Comparison of ENCODE assay signal across 8 cellular contexts in the genomic region with DNA sequence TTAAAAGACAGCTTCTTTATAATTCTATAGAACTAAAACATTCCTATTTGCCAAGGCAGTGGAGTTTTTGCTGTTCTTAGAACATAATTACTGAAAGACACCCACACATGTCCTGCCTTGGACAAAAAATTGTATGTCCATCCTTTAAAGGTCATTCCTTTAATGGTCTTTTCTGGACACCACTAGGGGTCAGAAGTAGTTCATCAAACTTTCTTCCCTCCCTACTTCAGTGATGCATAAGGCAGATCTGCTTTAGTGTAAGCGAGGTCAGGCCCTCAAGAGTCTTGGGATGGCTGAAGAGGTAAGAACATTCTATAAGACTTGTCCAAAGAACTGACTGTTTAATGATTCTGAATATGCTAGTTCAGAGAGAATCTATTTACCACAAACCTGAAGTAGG. TPM values are rescaled to one million over a fixed set of nuclear protein-coding genes. Genes with fewer than 3 reads are reported as not detected.
A peak's percentile ranks its signal among the peaks of the same experiment; 100 is the strongest.
DNase-seq lines count a peak whose midpoint lies in the region; ATAC-seq and TF ChIP-seq lines count a peak whose summit lies in the region.

No MANE protein-coding gene starts in this region.

- H3K4me1 Mint-ChIP-seq in type B pancreatic cell (ENCODE audit: unreplicated experiment), result no peaks in the 10 kb centered on the region

- H3K27me3 Mint-ChIP-seq in type B pancreatic cell, result peaks cover under 1% of the 10 kb centered on the region

- peak; percentile 83 for ATAC-seq in HG02885 (IDR thresholded peaks at IDR 0.05; ENCODE audit: poor library complexity, unreplicated experiment)

- H3K27ac Mint-ChIP-seq in type B pancreatic cell, result no peak overlapping the region

- H3K9me3 Mint-ChIP-seq in type B pancreatic cell, result no peaks in the 10 kb centered on the region

- TF ChIP-seq CTCF in type B pancreatic cell (conservative IDR thresholded peaks at IDR 0.05), result peak; percentile 74

- no peaks in the 10 kb centered on the region for H3K36me3 Mint-ChIP-seq in type B pancreatic cell

- DNase-seq in SHP77 (lab: John Stamatoyannopoulos, UW) (peak; percentile 4 to 7), SHP77 treated with DMSO at 0.1 percent for 48 hours (lab: John Stamatoyannopoulos, UW) (no peak), RPMI7951 (ENCODE audit: low read depth) (peak; percentile 67), foreskin melanocyte (peak; percentile 25), type B pancreatic cell (ENCODE audit: extremely low spot score, unreplicated experiment) (no peak), activated gamma-delta T cell treated with Interleukin-2 at 50 U/mL for 16 hours (no peak), NCI-H2107 treated with DMSO at 0.1 percent for 48 hours (lab: John Stamatoyannopoulos, UW; ENCODE audit: unreplicated experiment) (no peak)

- H3K4me3 Mint-ChIP-seq in type B pancreatic cell, result no peak overlapping the region

RNA-seq across cellular contexts. Expression of a gene that starts 4.3 kb away (rescaled TPM):
- not detected in 2 replicates for total RNA-seq in RPMI7951 (2014; rRNA removed; shearing (Covaris generic))
- total RNA-seq in type B pancreatic cell (ENCODE audit: low replicate concordance), result not detected in 2 replicates

RNA-seq across cellular contexts. Expression of a gene that starts 22.1 kb away (rescaled TPM):
- total RNA-seq in RPMI7951 (2014; rRNA removed; shearing (Covaris generic)), result not detected in 2 replicates
- total RNA-seq in type B pancreatic cell (ENCODE audit: low replicate concordance), result not detected in 2 replicates

RNA-seq across cellular contexts. Expression of a gene that starts 29.5 kb away (rescaled TPM):
- total RNA-seq in RPMI7951 (2014; rRNA removed; shearing (Covaris generic)), result not detected in 2 replicates
- total RNA-seq in type B pancreatic cell (ENCODE audit: low replicate concordance), result 0.79 TPM in 1 of 2 replicates, not detected in the other

RNA-seq across cellular contexts. Expression of a gene that starts 44.9 kb away (rescaled TPM):
- not detected in 2 replicates for total RNA-seq in RPMI7951 (2014; rRNA removed; shearing (Covaris generic))
- total RNA-seq in type B pancreatic cell (ENCODE audit: low replicate concordance), result not detected in 2 replicates

RNA-seq across cellular contexts. Expression of a gene that starts 49.8 kb away (rescaled TPM):
- total RNA-seq in RPMI7951 (2014; rRNA removed; shearing (Covaris generic)), result 1.3 TPM in 1 of 2 replicates, not detected in the other
- total RNA-seq in type B pancreatic cell (ENCODE audit: low replicate concordance), result not detected in 2 replicates

Comparison
In these comparisons a context has a peak if more than half of its experiments do, and no peak if none do; other contexts are left out.
1. DNase-seq: peak in SHP77 (2 of 2), RPMI7951 (single experiment) and foreskin melanocyte (single experiment); none in SHP77 treated with DMSO at 0.1 percent for 48 hours (single experiment), type B pancreatic cell (single experiment), activated gamma-delta T cell treated with Interleukin-2 at 50 U/mL for 16 hours (single experiment) and NCI-H2107 treated with DMSO at 0.1 percent for 48 hours (single experiment).